In genomic region chr14:77033622-77034521, GRCh38 we compare ENCODE assay signal across 8 cellular contexts. TPM values are rescaled to one million over a fixed set of nuclear protein-coding genes. Genes with fewer than 3 reads are reported as not detected.
DNase-seq lines count a peak whose midpoint lies in the region; ATAC-seq and TF ChIP-seq lines count a peak whose summit lies in the region.

No MANE protein-coding gene starts in this region.

- H3K36me3 Mint-ChIP-seq in CD14-positive monocyte = peaks cover 12% of the 10 kb centered on the region in 2 donors

- no peak for TF ChIP-seq CTCF in CD14-positive monocyte (IDR thresholded peaks at IDR 0.05)

- H3K9me3 ChIP-seq in endocrine pancreas (ENCODE audit: control insufficient read depth, low read length) (no peaks in the 10 kb centered on the region), mononuclear cell (ENCODE audit: low read depth, low read length) (no peaks in the 10 kb centered on the region)

- peaks cover 0 to 7% (median 1%) of the 10 kb centered on the region in 3 donors for H3K27me3 Mint-ChIP-seq in CD14-positive monocyte (ENCODE audit: low read depth in 3 of 3)

- H3K27me3 ChIP-seq in endocrine pancreas (ENCODE audit: control insufficient read depth, insufficient read depth, low read length) (no peaks in the 10 kb centered on the region), mononuclear cell (ENCODE audit: insufficient read depth, low read length) (no peaks in the 10 kb centered on the region)

- peak; percentile 84 for DNase-seq in CD14-positive monocyte (ENCODE audit: low spot score)
- DNase-seq in NCI-H526 treated with DMSO at 0.1 percent for 48 hours (lab: John Stamatoyannopoulos, UW) = peak; percentile 77
- DNase-seq in activated CD8-positive, alpha-beta memory T cell treated with anti-CD3 and anti-CD28 coated beads for 4 hours (ENCODE audit: low read depth in 2 of 2) = peak; percentile 66 to 70
- peak; percentile 92 for DNase-seq in stimulated activated CD8-positive, alpha-beta memory T cell treated with anti-CD3 and anti-CD28 coated beads, Interleukin-4, amount 100 ng/mL, for 48 hours

- H3K27ac Mint-ChIP-seq in CD14-positive monocyte = peak overlapping the region; percentile 97 to 99 (median 99)

- H3K9ac ChIP-seq in endocrine pancreas (ENCODE audit: control insufficient read depth, insufficient read depth, low read length) = peak overlapping the region; percentile 45

- H3K4me1 ChIP-seq in endocrine pancreas (ENCODE audit: control insufficient read depth, insufficient read depth, low read length) (peaks cover 10% of the 10 kb centered on the region), mononuclear cell (ENCODE audit: insufficient read depth, low read length) (peaks cover 92% of the 10 kb centered on the region)

- H3K4me3 ChIP-seq in endocrine pancreas (ENCODE audit: control insufficient read depth, insufficient read depth, low read length) (peak overlapping the region; percentile 62), mononuclear cell (ENCODE audit: low read length) (peak overlapping the region; percentile 58)

- peak; percentile 60 for ATAC-seq in GM19328 (IDR thresholded peaks at IDR 0.05; ENCODE audit: unreplicated experiment)
- ATAC-seq in HG03442 (IDR thresholded peaks at IDR 0.05; ENCODE audit: unreplicated experiment) = peak; percentile 73

- no peaks in the 10 kb centered on the region for H3K36me3 ChIP-seq in endocrine pancreas (ENCODE audit: control insufficient read depth, insufficient read depth, low read length)

- peak overlapping the region; percentile 83 to 90 for H3K4me3 Mint-ChIP-seq in CD14-positive monocyte

- H3K4me1 Mint-ChIP-seq in CD14-positive monocyte = peaks cover 74% of the 10 kb centered on the region

- H3K9me3 Mint-ChIP-seq in CD14-positive monocyte = no peaks in the 10 kb centered on the region

- intact Hi-C loops in CD14-positive monocyte (cut with micrococcal nuclease) = loop anchor here in 1 of 2 donors (5.0 kb wide), 1 partner anchor 77 kb away; no protein-coding TSS in a partner anchor

RNA-seq across cellular contexts. Expression of gene IRF2BPL, which starts 5.4 kb away (rescaled TPM):
- polyA plus RNA-seq in CD14-positive monocyte = 1 to 10 TPM; 1.4 to 1.9 TPM
- total RNA-seq in mononuclear cell = 36.1 TPM

Comparison
In these comparisons a context has a peak if more than half of its experiments do, and no peak if none do; other contexts are left out.
1. Peak in every context shown above with its lines: DNase-seq, ATAC-seq and H3K4me3 ChIP-seq.